ENCODE assay signal across 8 cellular contexts in the genomic region with DNA sequence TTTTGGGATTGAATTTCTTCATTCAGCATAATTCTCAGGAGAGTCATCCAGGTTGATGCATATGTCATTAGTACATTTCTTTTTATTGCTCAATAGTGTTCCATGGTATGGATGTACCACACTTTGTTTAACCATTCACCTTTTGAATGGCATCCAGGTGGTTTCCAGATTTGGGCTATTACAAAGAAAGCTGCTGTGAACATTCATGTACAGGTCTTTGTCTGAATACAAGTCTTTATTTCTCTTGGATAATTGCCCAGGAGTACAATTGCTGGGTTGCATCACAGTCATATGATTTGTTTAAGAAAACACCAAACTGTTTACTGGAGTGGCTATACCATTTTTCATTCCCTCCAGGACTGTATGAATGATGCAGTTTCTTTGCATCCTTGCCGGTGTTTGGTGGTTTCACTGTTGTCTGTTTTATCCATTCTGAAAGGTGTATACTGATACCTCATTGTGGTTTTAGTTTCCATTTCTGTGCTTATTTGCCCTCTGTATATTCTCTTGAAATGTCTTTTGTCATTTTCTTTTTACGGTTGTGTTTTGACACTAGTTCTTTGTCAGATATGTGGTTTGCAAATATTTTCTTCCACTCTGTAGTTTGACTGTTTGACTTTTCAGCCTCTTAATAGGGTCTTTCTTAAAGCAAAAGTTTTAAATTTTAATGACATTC. TPM values are rescaled to one million over a fixed set of nuclear protein-coding genes. Genes with fewer than 3 reads are reported as not detected.
DNase-seq lines count a peak whose midpoint lies in the region; ATAC-seq, FAIRE-seq and TF ChIP-seq lines count a peak whose summit lies in the region.

No MANE protein-coding gene starts in this region.

- peaks cover 7% of the 10 kb centered on the region for H3K36me3 Mint-ChIP-seq in glutamatergic neuron (ENCODE audit: unreplicated experiment)

- H3K9me3 Mint-ChIP-seq in glutamatergic neuron (ENCODE audit: unreplicated experiment) = no peaks in the 10 kb centered on the region

- no peak overlapping the region for H3K27ac Mint-ChIP-seq in glutamatergic neuron (ENCODE audit: unreplicated experiment)

- peak; percentile 98 for FAIRE-seq in GM19239 (lab: Jason Lieb, UNC)

- no peaks in the 10 kb centered on the region for H3K27me3 ChIP-seq in foreskin keratinocyte

- no peak overlapping the region for H3K4me3 Mint-ChIP-seq in glutamatergic neuron (ENCODE audit: unreplicated experiment)

- no peaks in the 10 kb centered on the region for H3K27me3 Mint-ChIP-seq in glutamatergic neuron (ENCODE audit: unreplicated experiment)

- peak overlapping the region; percentile 81 for H3K27ac ChIP-seq in foreskin keratinocyte

- ATAC-seq in HG03103 (IDR thresholded peaks at IDR 0.05; ENCODE audit: low read depth, unreplicated experiment) (peak; percentile 98), foreskin keratinocyte (peak; percentile 98)

- no peaks in the 10 kb centered on the region for H3K4me1 Mint-ChIP-seq in glutamatergic neuron (ENCODE audit: low read depth, unreplicated experiment)

- peaks cover 13% of the 10 kb centered on the region for H3K4me1 ChIP-seq in foreskin keratinocyte

- DNase-seq in COLO829 (ENCODE audit: low spot score) = peak; percentile 33
- peak; percentile 25 for DNase-seq in GM19239 (ENCODE audit: insufficient read length, low spot score)
- DNase-seq in OCI-M1 (lab: John Stamatoyannopoulos, UW) = peak; percentile 13
- peak; percentile 99 to 100 for DNase-seq in foreskin keratinocyte
- DNase-seq in glutamatergic neuron = no peak
- DNase-seq in NCI-H1417 treated with DMSO at 0.1 percent for 48 hours (lab: John Stamatoyannopoulos, UW) = no peak
- DNase-seq in NCI-H446 treated with DMSO at 0.1 percent for 48 hours (lab: John Stamatoyannopoulos, UW) = no peak

- no peak for TF ChIP-seq CTCF in foreskin keratinocyte (conservative IDR thresholded peaks at IDR 0.05)
- TF ChIP-seq CTCF in glutamatergic neuron (IDR thresholded peaks at IDR 0.05; ENCODE audit: partially characterized antibody, unreplicated experiment) = no peak

RNA-seq across cellular contexts. Expression of a gene that starts 8.8 kb away (rescaled TPM):
- total RNA-seq in foreskin keratinocyte = 12.2 and 12.3 TPM in 2 replicates
- polyA plus RNA-seq in foreskin keratinocyte = 3.7 and 4.1 TPM in 2 replicates
- 24.8 TPM for total RNA-seq in glutamatergic neuron (ENCODE audit: unreplicated experiment)

Comparison
In these comparisons a context has a peak if more than half of its experiments do, and no peak if none do; other contexts are left out.
1. DNase-seq: peak in COLO829 (single experiment), GM19239 (single experiment), OCI-M1 (single experiment) and foreskin keratinocyte (2 of 2); none in glutamatergic neuron (single experiment), NCI-H1417 treated with DMSO at 0.1 percent for 48 hours (single experiment) and NCI-H446 treated with DMSO at 0.1 percent for 48 hours (single experiment).